8 cellular contexts compared by ENCODE assay signal in the genomic region with DNA sequence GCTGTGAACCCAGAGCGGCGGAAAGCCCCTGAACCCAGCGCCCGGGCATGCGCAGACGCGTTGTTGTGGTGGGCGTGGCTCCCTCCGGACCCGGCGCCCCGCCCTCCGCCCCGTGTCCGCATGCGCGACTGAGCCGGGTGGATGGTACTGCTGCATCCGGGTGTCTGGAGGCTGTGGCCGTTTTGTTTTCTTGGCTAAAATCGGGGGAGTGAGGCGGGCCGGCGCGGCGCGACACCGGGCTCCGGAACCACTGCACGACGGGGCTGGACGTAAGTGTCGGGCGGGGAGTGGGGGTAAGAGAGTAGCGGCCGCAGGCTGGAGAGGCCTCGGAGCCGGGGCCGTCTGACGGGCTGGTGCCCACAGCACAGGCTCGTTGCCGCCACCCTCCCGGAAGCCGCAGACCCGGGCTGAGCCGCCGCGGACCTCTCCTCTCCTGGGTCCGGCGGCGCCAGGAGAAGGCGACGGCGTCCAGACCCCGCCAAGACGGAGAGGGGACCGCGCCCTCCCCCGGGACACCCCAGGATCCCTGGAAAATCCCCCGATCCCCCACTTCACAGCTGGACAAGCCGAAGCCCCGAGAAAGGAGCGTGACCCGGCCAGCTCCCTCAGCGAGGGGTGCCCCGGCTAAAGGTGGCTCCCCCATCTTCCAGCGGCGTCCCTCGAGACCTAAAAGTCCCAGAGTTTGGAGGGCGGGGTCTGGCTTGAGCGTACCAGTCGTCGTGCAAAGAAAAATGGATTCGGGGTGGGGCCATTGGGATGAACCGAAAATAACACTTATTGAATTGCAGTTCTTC. TPM values are rescaled to one million over a fixed set of nuclear protein-coding genes. Genes with fewer than 3 reads are reported as not detected.
DNase-seq lines count a peak whose midpoint lies in the region; ATAC-seq lines count a peak whose summit lies in the region.

Gene TMEM50A, plus strand, starts transcription at position 147 of the 794 bp plus-strand sequence. CDS start 2,153 bp downstream, outside the sequence.

- under 1% methylated on average over 67 of the region's 75 CpGs for WGBS in HUES64

- H3K36me3 ChIP-seq in HUES64 (ENCODE audit: insufficient read depth, low read length) = peaks cover 12% of the 10 kb centered on the region

- H3K4me1 ChIP-seq in HUES64 (ENCODE audit: insufficient read depth, low read length) (peaks cover 7% of the 10 kb centered on the region; the same call in 1 of the 2 replicates), mononuclear cell (ENCODE audit: insufficient read depth, low read length) (peaks cover 20% of the 10 kb centered on the region)

- peak within 1 kb of the TSS; percentile 96 for H3K27ac ChIP-seq in HUES64 (ENCODE audit: low read depth, low read length)

- peak; percentile 57 for ATAC-seq in GM21447 (IDR thresholded peaks at IDR 0.05; ENCODE audit: unreplicated experiment)

- DNase-seq in DMS 273 (lab: John Stamatoyannopoulos, UW; ENCODE audit: unreplicated experiment) (peak; percentile 93), OCI-M1 (lab: John Stamatoyannopoulos, UW) (peak; percentile 93), activated T-cell treated with anti-CD3 and anti-CD28 coated beads for 4 hours (peak; percentile 86), epidermal melanocyte (ENCODE audit: insufficient read length, low spot score) (peak; percentile 80)
- peak; percentile 82 for DNase-seq in stimulated activated CD8-positive, alpha-beta memory T cell treated with anti-CD3 and anti-CD28 coated beads, Interleukin-4, amount 100 ng/mL, for 24 hours (ENCODE audit: low read depth)

- H3K4me3 ChIP-seq in HUES64 (ENCODE audit: low read length) (peak within 1 kb of the TSS; percentile 95), mononuclear cell (ENCODE audit: low read length) (peak within 1 kb of the TSS; percentile 97)

- H3K9ac ChIP-seq in HUES64 (ENCODE audit: low read depth, low read length) = peak within 1 kb of the TSS; percentile 88

- no peaks in the 10 kb centered on the region for H3K27me3 ChIP-seq in HUES64 (ENCODE audit: insufficient read depth, low read length)
- no peaks in the 10 kb centered on the region for H3K27me3 ChIP-seq in mononuclear cell (ENCODE audit: insufficient read depth, low read length)

- no peaks in the 10 kb centered on the region for H3K9me3 ChIP-seq in HUES64 (ENCODE audit: insufficient read depth, low read depth, low read length)
- H3K9me3 ChIP-seq in mononuclear cell (ENCODE audit: low read depth, low read length) = no peaks in the 10 kb centered on the region

RNA-seq across cellular contexts. Expression of gene TMEM50A, which starts in this region (rescaled TPM):
- polyA plus RNA-seq in HUES64 (2013, experiment 1 of 2) = 73.6 TPM
- 81.1 TPM for polyA plus RNA-seq in HUES64 (2013, experiment 2 of 2)
- total RNA-seq in mononuclear cell = 136 TPM

Comparison
In these comparisons a context has a peak if more than half of its experiments do, and no peak if none do; other contexts are left out.
1. Peak in every context shown above with its lines: DNase-seq, ATAC-seq, H3K4me3 ChIP-seq and H3K27ac ChIP-seq.